Comparison of ENCODE assay signal across 20 cellular contexts in the genomic region with DNA sequence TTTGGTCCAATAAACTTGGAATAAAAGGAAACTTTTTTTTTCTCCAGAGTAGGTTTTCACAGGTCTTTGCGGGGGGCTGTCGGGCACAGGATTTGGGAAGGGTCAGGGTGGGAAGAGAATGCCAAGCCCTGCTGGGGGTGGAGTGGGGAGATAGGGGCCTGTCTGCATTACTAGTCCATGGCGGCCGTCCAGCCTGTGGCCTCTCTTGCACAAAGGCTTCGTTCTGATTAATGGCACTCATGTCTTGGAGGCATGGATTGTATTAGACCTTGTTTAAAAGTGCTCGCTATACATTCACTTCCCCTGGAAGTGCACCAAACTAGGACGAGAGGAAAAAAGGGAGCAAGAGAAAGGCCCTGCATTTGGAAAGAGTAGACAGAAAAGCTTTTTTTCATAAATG. TPM values are rescaled to one million over a fixed set of nuclear protein-coding genes. Genes with fewer than 3 reads are reported as not detected.
DNase-seq lines count a peak whose midpoint lies in the region; ATAC-seq and TF ChIP-seq lines count a peak whose summit lies in the region.
"Had no signal": no experiment of that assay in that cellular context is flagged by ENCODE, and none has a peak within 500 bp of the region (broad histone marks: within the 10 kb centered on the region; RNA-seq: fewer than 3 reads in every experiment).

No MANE protein-coding gene starts in this region.

- H3K4me1 ChIP-seq in adipocyte (ENCODE audit: control insufficient read depth, insufficient read depth, low read length) = peaks cover 39% of the 10 kb centered on the region
- H3K4me1 ChIP-seq in right atrium auricular region = peaks cover 0 to 17% of the 10 kb centered on the region in 2 donors
- H3K4me1 ChIP-seq in suprapubic skin = peaks cover 44% of the 10 kb centered on the region

- no peak for TF ChIP-seq POLR2A in suprapubic skin (IDR thresholded peaks at IDR 0.05)

- no peaks in the 10 kb centered on the region for H3K36me3 ChIP-seq in adipocyte (ENCODE audit: control insufficient read depth, insufficient read depth, low read length, severe bottlenecking)
- H3K36me3 ChIP-seq in right atrium auricular region = no peaks in the 10 kb centered on the region
- H3K36me3 ChIP-seq in suprapubic skin = no peaks in the 10 kb centered on the region

- no peak for TF ChIP-seq EP300 in suprapubic skin (IDR thresholded peaks at IDR 0.05)

- no peak for DNase-seq in HL-60 (ENCODE audit: low read depth in 1 of 2, low spot score in 1 of 2)
- no peak for DNase-seq in adipocyte (ENCODE audit: low read depth)
- no peak for DNase-seq in right atrium auricular region (ENCODE audit: low spot score)
- DNase-seq in suprapubic skin (ENCODE audit: low spot score in 2 of 2) = peak in 1 of 2 donors; percentile 70
- no peak for DNase-seq in DMS53 (lab: John Stamatoyannopoulos, UW)
- DNase-seq in activated CD8-positive, alpha-beta memory T cell treated with anti-CD3 and anti-CD28 coated beads for 24 hours = no peak
- DNase-seq: activated CD4-positive, alpha-beta T cell treated with anti-CD3 and anti-CD28 coated beads for 1 hour; caudate nucleus; DND-41; effector CD4-positive, alpha-beta T cell; H7; naive B cell; NCI-H1694 treated with DMSO at 0.1 percent for 48 hours; NCI-H2227 treated with DMSO at 0.1 percent for 48 hours; NCI-H774; posterior cingulate gyrus; stimulated activated CD8-positive, alpha-beta memory T cell treated with anti-CD3 and anti-CD28 coated beads, Interleukin-4, amount 100 ng/mL, for 48 hours; substantia nigra had no signal

- H3K9me3 ChIP-seq in adipocyte (ENCODE audit: control insufficient read depth, low read length) (no peaks in the 10 kb centered on the region), right atrium auricular region (no peaks in the 10 kb centered on the region), suprapubic skin (no peaks in the 10 kb centered on the region)

- H3K9ac ChIP-seq in adipocyte (ENCODE audit: low read length) = peak overlapping the region; percentile 50

- WGBS in suprapubic skin = 65% methylated on average over 7 of the region's 7 CpGs

- TF ChIP-seq CTCF in HL-60 (IDR thresholded peaks at IDR 0.05; ENCODE audit: insufficient read depth, low read length) (no peak), right atrium auricular region (IDR thresholded peaks at IDR 0.05) (no peak), suprapubic skin (IDR thresholded peaks at IDR 0.05) (no peak)

- no peak for ATAC-seq in HG03520 (IDR thresholded peaks at IDR 0.05; ENCODE audit: unreplicated experiment)

- no peaks in the 10 kb centered on the region for H3K27me3 ChIP-seq in HL-60 (ENCODE audit: insufficient read depth, poor library complexity, severe bottlenecking)
- no peaks in the 10 kb centered on the region for H3K27me3 ChIP-seq in adipocyte (replicated peaks; ENCODE audit: control insufficient read depth, insufficient read depth, low read length)
- no peaks in the 10 kb centered on the region for H3K27me3 ChIP-seq in right atrium auricular region
- H3K27me3 ChIP-seq in suprapubic skin = no peaks in the 10 kb centered on the region

- H3K4me3 ChIP-seq in HL-60 (replicated peaks; ENCODE audit: insufficient read depth, low read length) (no peak overlapping the region), adipocyte (ENCODE audit: low read length) (no peak overlapping the region), right atrium auricular region (no peak overlapping the region), suprapubic skin (no peak overlapping the region)

- H3K27ac ChIP-seq in HL-60 (replicated peaks) = peak overlapping the region; percentile 73
- peak overlapping the region; percentile 27 to 33 for H3K27ac ChIP-seq in right atrium auricular region
- H3K27ac ChIP-seq in suprapubic skin = peak overlapping the region; percentile 5

RNA-seq across cellular contexts. Expression of gene LRMDA, which starts 37.2 kb away (rescaled TPM):
- total RNA-seq in right atrium auricular region (10 to 100 TPM in 1 of 2 donors, 1 to 10 TPM in 1; 6.1 to 19.1 TPM), suprapubic skin (1 to 10 TPM in 2 of 4 donors, under 1 TPM in 1, not detected in 1; 0.10 to 2.9 (median 1.9) TPM)
- total RNA-seq: activated T-helper 1 cell treated with anti-CD3 and anti-CD28 coated beads, Interleukin-12 subunit alpha, Interleukin-12 subunit beta, Interleukin-2, Interleukin-4 antibody, amounts not matched to agents 30 ng/mL and 10 ng/mL and 1 ng/mL, durations not matched to agents 14 hours and 24 hours and 36 hours; H7 had no signal

Comparison
In these comparisons a context has a peak if more than half of its experiments do, and no peak if none do; other contexts are left out.
1. H3K27ac ChIP-seq: peak in every context shown above with its lines; median percentile 73 in HL-60; 30 in right atrium auricular region; 5 in suprapubic skin.